Comparison of ENCODE assay signal across 9 cellular contexts in the genomic region with DNA sequence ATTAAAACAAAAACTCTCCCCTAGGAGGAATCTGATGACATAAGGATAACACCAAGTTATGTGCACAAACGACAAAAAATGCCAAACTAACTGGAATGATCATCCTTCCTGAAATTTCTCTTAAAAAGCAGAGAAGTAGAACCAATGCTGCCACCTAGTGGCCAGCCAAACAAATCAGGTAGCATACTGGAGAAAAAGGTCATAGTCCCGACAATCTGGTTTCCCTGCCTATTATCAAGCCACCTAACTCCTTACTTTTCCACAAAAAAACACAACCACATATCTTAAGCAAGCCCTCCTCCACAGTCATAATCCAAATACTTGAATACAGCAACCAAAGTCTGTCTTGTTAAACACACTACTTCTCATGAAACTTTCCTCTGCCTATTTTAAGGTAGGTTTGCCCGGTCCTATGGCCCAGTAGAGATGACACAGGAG. TPM values are rescaled to one million over a fixed set of nuclear protein-coding genes. Genes with fewer than 3 reads are reported as not detected.
DNase-seq lines count a peak whose midpoint lies in the region; ATAC-seq and TF ChIP-seq lines count a peak whose summit lies in the region.
"Had no signal": no experiment of that assay in that cellular context is flagged by ENCODE, and none has a peak within 500 bp of the region (broad histone marks: within the 10 kb centered on the region; RNA-seq: fewer than 3 reads in every experiment).

No MANE protein-coding gene starts in this region.

- no peaks in the 10 kb centered on the region for H3K27me3 Mint-ChIP-seq in Calu3 (ENCODE audit: unreplicated experiment)
- H3K27me3 Mint-ChIP-seq in activated T-helper 17 cell treated with anti-CD3 and anti-CD28 coated beads, Interleukin-2, amount 50 U/mL, for 72 hours: no peaks in the 10 kb centered on the region

- no peak overlapping the region for H3K27ac ChIP-seq in gastroesophageal sphincter
- H3K27ac ChIP-seq in uterus: no peak overlapping the region

- peaks cover 4 to 69% of the 10 kb centered on the region in 2 donors for H3K36me3 ChIP-seq in gastroesophageal sphincter
- no peaks in the 10 kb centered on the region for H3K36me3 ChIP-seq in uterus

- 0 to 21% methylated on average over 2 to 3 of the region's 3 CpGs for WGBS in gastroesophageal sphincter (ENCODE audit: low coverage in 1 of 2), 2 donors

- H3K9me3 ChIP-seq in gastroesophageal sphincter (no peaks in the 10 kb centered on the region), uterus (no peaks in the 10 kb centered on the region)

- in situ Hi-C loops in KBM-7 (cut with MboI; ENCODE audit: low pct_unique_long_range_greater_than_20kb, low sequenced_read_pairs): no loop called here

- CTCF ChIA-PET in Calu3 (lab: Charles Lee): no interaction called here

- H3K4me1 ChIP-seq in gastroesophageal sphincter (peaks cover 4 to 32% (median 7%) of the 10 kb centered on the region in 3 donors), uterus (peaks cover 0 to 12% of the 10 kb centered on the region in 2 donors)

- TF ChIP-seq POLR2A in gastroesophageal sphincter (IDR thresholded peaks at IDR 0.05) (no peak), uterus (IDR thresholded peaks at IDR 0.05) (no peak)

- H3K27ac Mint-ChIP-seq in Calu3 (ENCODE audit: unreplicated experiment): peak overlapping the region; percentile 71
- peak overlapping the region; percentile 26 for H3K27ac Mint-ChIP-seq in activated T-helper 17 cell treated with anti-CD3 and anti-CD28 coated beads, Interleukin-2, amount 50 U/mL, for 72 hours

- H3K4me3 Mint-ChIP-seq in Calu3 (ENCODE audit: low read depth, unreplicated experiment): no peak overlapping the region
- no peak overlapping the region for H3K4me3 Mint-ChIP-seq in activated T-helper 17 cell treated with anti-CD3 and anti-CD28 coated beads, Interleukin-2, amount 50 U/mL, for 72 hours

- ATAC-seq in activated T-helper 17 cell treated with anti-CD3 and anti-CD28 coated beads, Interleukin-2, amount 50 U/mL, for 72 hours (replicated peaks): no peak
- no peak for ATAC-seq in gastroesophageal sphincter
- ATAC-seq in HG03139 (IDR thresholded peaks at IDR 0.05; ENCODE audit: unreplicated experiment): no peak

- H3K27me3 ChIP-seq in gastroesophageal sphincter (no peaks in the 10 kb centered on the region), uterus (no peaks in the 10 kb centered on the region)

- no peaks in the 10 kb centered on the region for H3K9me3 Mint-ChIP-seq in Calu3 (ENCODE audit: low read depth, unreplicated experiment)
- H3K9me3 Mint-ChIP-seq in activated T-helper 17 cell treated with anti-CD3 and anti-CD28 coated beads, Interleukin-2, amount 50 U/mL, for 72 hours: no peaks in the 10 kb centered on the region

- intact Hi-C loops in Calu3 (cut with micrococcal nuclease; ENCODE audit: unreplicated experiment): loop anchor here (1.0 to 5.0 kb wide), 3 partner anchors 40 to 740 kb away; no protein-coding TSS in a partner anchor
- intact Hi-C loops in posterior cingulate gyrus (cut with DNase I): loop anchor here (2.0 to 10.0 kb wide), 3 partner anchors 60 to 1952 kb away; a partner anchor contains a TSS
- intact Hi-C loops in uterus (cut with DNase I; ENCODE audit: low total_unique reads): no loop called here

- TF ChIP-seq EP300 in gastroesophageal sphincter (IDR thresholded peaks at IDR 0.05): no peak

- BruUV-seq in Calu3 (replicated peaks; lab: Mats Ljungman, UMichigan): no TSS peak

- peak; percentile 79 for TF ChIP-seq CTCF in Calu3 (IDR thresholded peaks at IDR 0.05; ENCODE audit: unreplicated experiment)
- TF ChIP-seq CTCF in gastroesophageal sphincter (IDR thresholded peaks at IDR 0.05): peak; percentile 77 to 87 (median 80)
- peak; percentile 69 to 83 (median 74) for TF ChIP-seq CTCF in uterus (IDR thresholded peaks at IDR 0.05)

- peaks cover 29% of the 10 kb centered on the region for H3K36me3 Mint-ChIP-seq in Calu3 (ENCODE audit: insufficient read depth, unreplicated experiment)
- H3K36me3 Mint-ChIP-seq in activated T-helper 17 cell treated with anti-CD3 and anti-CD28 coated beads, Interleukin-2, amount 50 U/mL, for 72 hours (ENCODE audit: low read depth): peaks cover 99% of the 10 kb centered on the region

- H3K4me1 Mint-ChIP-seq in Calu3 (ENCODE audit: low read depth, unreplicated experiment): peaks cover 56% of the 10 kb centered on the region
- peaks cover 20% of the 10 kb centered on the region for H3K4me1 Mint-ChIP-seq in activated T-helper 17 cell treated with anti-CD3 and anti-CD28 coated beads, Interleukin-2, amount 50 U/mL, for 72 hours

- DNase-seq in Calu3 (peak; percentile 77), KBM-7 (peak; percentile 72), RPMI8226 (peak; percentile 64), posterior cingulate gyrus (peak in 9 of 10 donors; percentile 39 to 90 (median 73)), uterus (peak; percentile 70 to 72)

- H3K4me3 ChIP-seq in gastroesophageal sphincter (no peak overlapping the region), uterus (no peak overlapping the region)

RNA-seq across cellular contexts. Expression of a gene that starts 5.3 kb away (rescaled TPM):
- total RNA-seq in Calu3 (2022) (33.2 and 37.7 TPM in 2 replicates), gastroesophageal sphincter (10 to 100 TPM in 3 of 4 donors, 1 to 10 TPM in 1; 9.2 to 23.8 (median 13.7) TPM), uterus (10 to 100 TPM in 3 of 4 donors, 1 to 10 TPM in 1; 7.4 to 21.9 (median 18.2) TPM)
- 10 to 100 TPM; 31.8 to 41.2 TPM for total RNA-seq in activated T-helper 17 cell treated with anti-CD3 and anti-CD28 coated beads, Interleukin-2, amount 50 U/mL, for 72 hours

RNA-seq across cellular contexts. Expression of a gene that starts 5.9 kb away (rescaled TPM):
- 22.9 and 23.7 TPM in 2 replicates for total RNA-seq in Calu3 (2022)
- 10 to 100 TPM; 23.3 to 25.0 TPM for total RNA-seq in activated T-helper 17 cell treated with anti-CD3 and anti-CD28 coated beads, Interleukin-2, amount 50 U/mL, for 72 hours
- total RNA-seq in gastroesophageal sphincter: 10 to 100 TPM in 3 of 4 donors, 1 to 10 TPM in 1; 6.6 to 17.7 (median 12.1) TPM
- total RNA-seq in uterus: 10 to 100 TPM; 10.9 to 43.6 (median 18.4) TPM

RNA-seq across cellular contexts. Expression of a gene that starts 13.9 kb away (rescaled TPM):
- not detected in 2 replicates for total RNA-seq in Calu3 (2022)
- not detected for total RNA-seq in activated T-helper 17 cell treated with anti-CD3 and anti-CD28 coated beads, Interleukin-2, amount 50 U/mL, for 72 hours
- 1 to 10 TPM in 1 of 4 donors, under 1 TPM in 3; 0.37 to 1.8 (median 0.72) TPM for total RNA-seq in gastroesophageal sphincter
- total RNA-seq in uterus: not detected
- total RNA-seq: T-helper 2 cell treated with Interferon-gamma antibody and Interleukin-4, amounts not matched to agents 100 ng/mL and 5 ng/mL, for 36 hours had no signal

RNA-seq across cellular contexts. Expression of a gene that starts 24.6 kb away (rescaled TPM):
- total RNA-seq in Calu3 (2022) (not detected in 2 replicates), gastroesophageal sphincter (not detected), uterus (not detected)
- total RNA-seq in activated T-helper 17 cell treated with anti-CD3 and anti-CD28 coated beads, Interleukin-2, amount 50 U/mL, for 72 hours: not detected
- total RNA-seq: T-helper 2 cell treated with Interferon-gamma antibody and Interleukin-4, amounts not matched to agents 100 ng/mL and 5 ng/mL, for 36 hours had no signal

RNA-seq across cellular contexts. Expression of a gene that starts 27.9 kb away (rescaled TPM):
- total RNA-seq in Calu3 (2022) (10.6 and 15.9 TPM in 2 replicates), gastroesophageal sphincter (1 to 10 TPM in 1 of 4 donors, under 1 TPM in 3; 0.07 to 1.2 (median 0.37) TPM), uterus (1 to 10 TPM in 2 of 4 donors, under 1 TPM in 1, not detected in 1; 0.26 to 1.4 (median 1.2) TPM)
- 1 to 10 TPM; 2.9 to 6.7 TPM for total RNA-seq in activated T-helper 17 cell treated with anti-CD3 and anti-CD28 coated beads, Interleukin-2, amount 50 U/mL, for 72 hours
